In the genomic region with DNA sequence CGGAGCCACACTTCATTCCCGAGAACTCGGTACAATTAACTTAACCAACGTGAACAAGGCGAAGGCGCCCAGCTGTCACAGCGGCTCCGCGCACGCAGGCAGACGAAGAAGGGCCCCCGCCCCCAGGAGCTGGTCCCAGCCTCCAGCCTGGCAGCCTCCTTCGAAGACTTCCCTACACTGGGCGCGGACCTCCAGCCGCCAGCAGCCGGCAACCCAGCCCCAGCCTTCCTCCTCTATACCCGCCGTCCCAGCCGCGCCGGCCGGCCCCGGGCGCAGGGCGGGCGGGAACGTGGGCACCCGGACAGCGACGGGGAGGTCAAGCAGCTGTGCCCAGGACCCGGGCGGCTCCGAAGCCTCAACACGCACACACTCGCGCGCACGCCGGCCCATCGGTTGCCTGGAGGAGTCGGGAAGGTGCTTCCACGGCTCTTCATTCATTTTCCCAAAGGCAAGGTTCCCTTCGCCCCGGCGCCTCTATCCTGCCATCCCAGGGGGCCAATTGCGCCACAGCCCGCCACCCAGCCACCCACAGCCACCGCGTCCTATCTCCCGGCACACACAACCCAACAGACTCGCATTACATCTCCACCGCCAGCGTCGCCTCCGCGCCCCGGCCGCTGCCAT, we compare ENCODE assay signal across 7 cellular contexts. TPM values are rescaled to one million over a fixed set of nuclear protein-coding genes. Genes with fewer than 3 reads are reported as not detected.
A peak's percentile ranks its signal among the peaks of the same experiment; 100 is the strongest.
DNase-seq lines count a peak whose midpoint lies in the region; ATAC-seq and TF ChIP-seq lines count a peak whose summit lies in the region.

No MANE protein-coding gene starts in this region.

- peaks cover 34 to 46% of the 10 kb centered on the region in 2 experiments for H3K4me1 ChIP-seq in HCT116 (ENCODE audit: control insufficient read depth in 1 of 2, insufficient read depth in 2 of 2, low read length in 2 of 2)
- H3K4me1 ChIP-seq in psoas muscle: peaks cover 38% of the 10 kb centered on the region

- DNase-seq in HCT116 (ENCODE audit: low read depth, low spot score): no peak
- DNase-seq in activated T-helper 1 cell treated with anti-CD3 and anti-CD28 coated beads, Interleukin-12 subunit alpha, Interleukin-12 subunit beta, Interleukin-2, Interleukin-4 antibody, amounts not matched to agents 30 ng/mL and 10 ng/mL and 1 ng/mL, durations not matched to agents 14 hours and 24 hours and 36 hours (ENCODE audit: low spot score): no peak
- peak; percentile 50 for DNase-seq in left ventricle myocardium superior
- DNase-seq in psoas muscle: peak; percentile 43 to 75
- DNase-seq in H4 (ENCODE audit: low spot score): no peak
- no peak for DNase-seq in COLO829 (ENCODE audit: low spot score)
- no peak for DNase-seq in activated CD4-positive, CD25-positive, alpha-beta regulatory T cell (lab: John Stamatoyannopoulos, UW)

- H3K9me3 Mint-ChIP-seq in activated T-helper 1 cell treated with anti-CD3 and anti-CD28 coated beads, Interleukin-12 subunit alpha, Interleukin-12 subunit beta, Interleukin-2, Interleukin-4 antibody, amounts not matched to agents 30 ng/mL and 10 ng/mL and 1 ng/mL, durations not matched to agents 14 hours and 24 hours and 36 hours: peaks cover 4% of the 10 kb centered on the region

- H3K27me3 Mint-ChIP-seq in activated T-helper 1 cell treated with anti-CD3 and anti-CD28 coated beads, Interleukin-12 subunit alpha, Interleukin-12 subunit beta, Interleukin-2, Interleukin-4 antibody, amounts not matched to agents 30 ng/mL and 10 ng/mL and 1 ng/mL, durations not matched to agents 14 hours and 24 hours and 36 hours (ENCODE audit: insufficient read depth): peaks cover 58% of the 10 kb centered on the region

- H3K27ac Mint-ChIP-seq in activated T-helper 1 cell treated with anti-CD3 and anti-CD28 coated beads, Interleukin-12 subunit alpha, Interleukin-12 subunit beta, Interleukin-2, Interleukin-4 antibody, amounts not matched to agents 30 ng/mL and 10 ng/mL and 1 ng/mL, durations not matched to agents 14 hours and 24 hours and 36 hours: no peak overlapping the region

- H3K36me3 ChIP-seq in HCT116 (ENCODE audit: control insufficient read depth in 1 of 2, insufficient read depth in 2 of 2, low read length in 2 of 2): no peaks in the 10 kb centered on the region
- no peaks in the 10 kb centered on the region for H3K36me3 ChIP-seq in psoas muscle (ENCODE audit: insufficient read depth in 1 of 2, low read depth in 1 of 2)

- no peaks in the 10 kb centered on the region for H3K4me1 Mint-ChIP-seq in activated T-helper 1 cell treated with anti-CD3 and anti-CD28 coated beads, Interleukin-12 subunit alpha, Interleukin-12 subunit beta, Interleukin-2, Interleukin-4 antibody, amounts not matched to agents 30 ng/mL and 10 ng/mL and 1 ng/mL, durations not matched to agents 14 hours and 24 hours and 36 hours (ENCODE audit: low read depth)

- H3K4me3 ChIP-seq in HCT116 (replicated peaks in 1 of 2; ENCODE audit: low read depth in 1 of 2, low read length in 2 of 2) (peak overlapping the region; percentile 80 to 82), psoas muscle (peak overlapping the region; percentile 79)

- POLR2A ChIA-PET in HCT116 (lab: Charles Lee): interaction anchor here (1.2 to 1.7 kb wide), 2 partner anchors 61 to 96 kb away, joined by 3 to 6 read pairs; no protein-coding TSS in a partner anchor

- TF ChIP-seq POLR2A in HCT116 (IDR thresholded peaks at IDR 0.05; ENCODE audit: borderline replicate concordance, extremely low read depth, insufficient read depth, insufficient read length): no peak

- H3K36me3 Mint-ChIP-seq in activated T-helper 1 cell treated with anti-CD3 and anti-CD28 coated beads, Interleukin-12 subunit alpha, Interleukin-12 subunit beta, Interleukin-2, Interleukin-4 antibody, amounts not matched to agents 30 ng/mL and 10 ng/mL and 1 ng/mL, durations not matched to agents 14 hours and 24 hours and 36 hours (ENCODE audit: low read depth): no peaks in the 10 kb centered on the region

- H3K9me3 ChIP-seq in HCT116 (ENCODE audit: control insufficient read depth in 1 of 2, insufficient read depth in 1 of 2, low read depth in 1 of 2, low read length in 2 of 2): peaks cover 0 to 8% of the 10 kb centered on the region in 2 experiments; a peak in 1 of 4 replicates
- H3K9me3 ChIP-seq in psoas muscle: peaks cover 4% of the 10 kb centered on the region

- CTCF ChIA-PET in HCT116 (lab: Charles Lee): interaction anchor here (1.2 kb wide), 1 partner anchor 297 kb away, joined by 5 read pairs; no protein-coding TSS in a partner anchor

- H3K79me2 ChIP-seq in HCT116 (ENCODE audit: insufficient read depth, low read length): peaks cover 52% of the 10 kb centered on the region

- RAD21 ChIA-PET in HCT116 (lab: Charles Lee; ENCODE audit: low non-redundant PET in 1 of 2, low total read pairs in 2 of 2, uncharacterized antibody in 2 of 2, unreplicated experiment in 2 of 2): interaction anchor here (1.1 to 1.4 kb wide), 2 partner anchors 34 to 97 kb away, joined by 3 to 5 read pairs; no protein-coding TSS in a partner anchor

- no peaks in the 10 kb centered on the region for H3K27me3 ChIP-seq in HCT116 (ENCODE audit: insufficient read depth, low read length)
- H3K27me3 ChIP-seq in psoas muscle (ENCODE audit: insufficient read depth in 3 of 3, low read length in 2 of 3): peaks cover 0 to 4% (median 0%) of the 10 kb centered on the region in 3 donors

- WGBS in psoas muscle, 3 donors: 5 to 12% (median 10%) methylated on average over 47 to 59 of the region's 59 CpGs

- H3K9ac ChIP-seq in HCT116 (ENCODE audit: low read length): peak overlapping the region; percentile 87

- no peaks in the 10 kb centered on the region for H3K9me2 ChIP-seq in HCT116 (ENCODE audit: insufficient read depth)

- ATAC-seq in HCT116: peak; percentile 0; the same call in 1 of the 2 replicates
- peak; percentile 53 for ATAC-seq in left ventricle myocardium superior
- ATAC-seq in psoas muscle: peak; percentile 17 to 32 (median 24)

- no peak for TF ChIP-seq RAD21 in HCT116 (IDR thresholded peaks at IDR 0.05; ENCODE audit: low read depth)

- peak overlapping the region; percentile 66 for H3K4me3 Mint-ChIP-seq in activated T-helper 1 cell treated with anti-CD3 and anti-CD28 coated beads, Interleukin-12 subunit alpha, Interleukin-12 subunit beta, Interleukin-2, Interleukin-4 antibody, amounts not matched to agents 30 ng/mL and 10 ng/mL and 1 ng/mL, durations not matched to agents 14 hours and 24 hours and 36 hours

- H2AFZ ChIP-seq in HCT116 (ENCODE audit: low read depth, low read length, poor library complexity, severe bottlenecking): no peak overlapping the region

- no peak for TF ChIP-seq CTCF in HCT116 (IDR thresholded peaks at IDR 0.05 in 2 of 3, conservative IDR thresholded peaks at IDR 0.05 in 1 of 3; ENCODE audit: borderline replicate concordance in 1 of 3, insufficient read depth in 1 of 3, low read depth in 2 of 3, low read length in 2 of 3)
- no peak for TF ChIP-seq CTCF in psoas muscle (IDR thresholded peaks at IDR 0.05)

- intact Hi-C loops in HCT116 (cut with micrococcal nuclease): loop anchor here (2.0 to 5.0 kb wide), 3 partner anchors 61 to 296 kb away; no protein-coding TSS in a partner anchor
- intact Hi-C loops in activated T-helper 1 cell treated with anti-CD3 and anti-CD28 coated beads, Interleukin-12 subunit alpha, Interleukin-12 subunit beta, Interleukin-2, Interleukin-4 antibody, amounts not matched to agents 30 ng/mL and 10 ng/mL and 1 ng/mL, durations not matched to agents 14 hours and 24 hours and 36 hours (cut with micrococcal nuclease): loop anchor here (5.0 to 10.0 kb wide), 2 partner anchors 94 to 133 kb away; no protein-coding TSS in a partner anchor
- intact Hi-C loops in left ventricle myocardium superior (cut with micrococcal nuclease): no loop called here
- intact Hi-C loops in psoas muscle (cut with DNase I): loop anchor here (5.0 kb wide), 3 partner anchors 34 to 106 kb away; no protein-coding TSS in a partner anchor

- H4K20me1 ChIP-seq in HCT116 (ENCODE audit: insufficient read depth): no peaks in the 10 kb centered on the region

- H3K27ac ChIP-seq in HCT116 (ENCODE audit: low read depth, low read length) (peak overlapping the region; percentile 52; the same call in 1 of the 2 replicates), psoas muscle (peak overlapping the region; percentile 80)

- no TSS peak for BruUV-seq in HCT116 (replicated peaks; lab: Mats Ljungman, UMichigan)

- peak overlapping the region; percentile 87 for H3K4me2 ChIP-seq in HCT116 (ENCODE audit: low read length)

TF ChIP-seq in HCT116, 20 proteins besides CTCF, POLR2A, EP300 and RAD21 (continues in another document):
- TF ChIP-seq SRF (IDR thresholded peaks at IDR 0.05; ENCODE audit: low read depth) (no peak), YY1 (IDR thresholded peaks at IDR 0.05; ENCODE audit: extremely low read depth, insufficient replicate concordance, low read depth, low read length) (no peak), CBX3 (IDR thresholded peaks at IDR 0.05; ENCODE audit: low read depth) (no peak), SP1 (IDR thresholded peaks at IDR 0.05; ENCODE audit: low read depth) (no peak)
- TF ChIP-seq, protein P1, sequence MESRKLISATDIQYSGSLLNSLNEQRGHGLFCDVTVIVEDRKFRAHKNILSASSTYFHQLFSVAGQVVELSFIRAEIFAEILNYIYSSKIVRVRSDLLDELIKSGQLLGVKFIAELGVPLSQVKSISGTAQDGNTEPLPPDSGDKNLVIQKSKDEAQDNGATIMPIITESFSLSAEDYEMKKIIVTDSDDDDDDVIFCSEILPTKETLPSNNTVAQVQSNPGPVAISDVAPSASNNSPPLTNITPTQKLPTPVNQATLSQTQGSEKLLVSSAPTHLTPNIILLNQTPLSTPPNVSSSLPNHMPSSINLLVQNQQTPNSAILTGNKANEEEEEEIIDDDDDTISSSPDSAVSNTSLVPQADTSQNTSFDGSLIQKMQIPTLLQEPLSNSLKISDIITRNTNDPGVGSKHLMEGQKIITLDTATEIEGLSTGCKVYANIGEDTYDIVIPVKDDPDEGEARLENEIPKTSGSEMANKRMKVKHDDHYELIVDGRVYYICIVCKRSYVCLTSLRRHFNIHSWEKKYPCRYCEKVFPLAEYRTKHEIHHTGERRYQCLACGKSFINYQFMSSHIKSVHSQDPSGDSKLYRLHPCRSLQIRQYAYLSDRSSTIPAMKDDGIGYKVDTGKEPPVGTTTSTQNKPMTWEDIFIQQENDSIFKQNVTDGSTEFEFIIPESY (IDR thresholded peaks at IDR 0.05; ENCODE audit: extremely low read depth, insufficient replicate concordance, low read length): no peak
- TF ChIP-seq, protein P2, sequence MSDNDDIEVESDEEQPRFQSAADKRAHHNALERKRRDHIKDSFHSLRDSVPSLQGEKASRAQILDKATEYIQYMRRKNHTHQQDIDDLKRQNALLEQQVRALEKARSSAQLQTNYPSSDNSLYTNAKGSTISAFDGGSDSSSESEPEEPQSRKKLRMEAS (IDR thresholded peaks at IDR 0.05): no peak

RNA-seq across cellular contexts. Expression of a gene that starts 1.6 kb away (rescaled TPM):
- total RNA-seq in HCT116 (2021; ENCODE audit: unreplicated experiment) (47.2 TPM), left ventricle myocardium superior (4.0 TPM), psoas muscle (10 to 100 TPM in 2 of 4 donors, 1 to 10 TPM in 2; 3.6 to 39.2 (median 12.1) TPM)
- polyA plus RNA-seq in HCT116 (2012): 24.7 and 28.6 TPM in 2 replicates
- 0.15 and 0.18 TPM in 2 replicates for total RNA-seq in activated T-helper 1 cell treated with anti-CD3 and anti-CD28 coated beads, Interleukin-12 subunit alpha, Interleukin-12 subunit beta, Interleukin-2, Interleukin-4 antibody, amounts not matched to agents 30 ng/mL and 10 ng/mL and 1 ng/mL, durations not matched to agents 14 hours and 24 hours and 36 hours
- polyA plus RNA-seq in psoas muscle: 10 to 100 TPM in 2 of 3 donors, 1 to 10 TPM in 1; 7.2 to 15.6 (median 10.4) TPM
- 4.0 and 6.8 TPM in 2 replicates for total RNA-seq in H4 (2014; rRNA removed; shearing (Covaris generic))

Comparison
In these comparisons a context has a peak if more than half of its experiments do, and no peak if none do; other contexts are left out.
1. ATAC-seq: peak in every context shown above with its lines; median percentile 53 in left ventricle myocardium superior; 24 in psoas muscle; 0 in HCT116.
2. DNase-seq: peak in left ventricle myocardium superior (single experiment) and psoas muscle (2 of 2); none in HCT116 (single experiment), activated T-helper 1 cell treated with anti-CD3 and anti-CD28 coated beads, Interleukin-12 subunit alpha, Interleukin-12 subunit beta, Interleukin-2, Interleukin-4 antibody, amounts not matched to agents 30 ng/mL and 10 ng/mL and 1 ng/mL, durations not matched to agents 14 hours and 24 hours and 36 hours (single experiment), H4 (single experiment), COLO829 (single experiment) and activated CD4-positive, CD25-positive, alpha-beta regulatory T cell (0 of 4).